Comparison of ENCODE assay signal across 10 cellular contexts in genomic region chr6:87714093-87714809, GRCh38. TPM values are rescaled to one million over a fixed set of nuclear protein-coding genes. Genes with fewer than 3 reads are reported as not detected.
DNase-seq lines count a peak whose midpoint lies in the region; ATAC-seq and TF ChIP-seq lines count a peak whose summit lies in the region.
"Had no signal": no experiment of that assay in that cellular context is flagged by ENCODE, and none has a peak within 500 bp of the region (broad histone marks: within the 10 kb centered on the region; RNA-seq: fewer than 3 reads in every experiment).

No MANE protein-coding gene starts in this region.

- ATAC-seq in GM21381 (IDR thresholded peaks at IDR 0.05; ENCODE audit: unreplicated experiment): peak; percentile 50
- peak; percentile 95 for ATAC-seq in esophagus mucosa
- ATAC-seq in HG03139 (IDR thresholded peaks at IDR 0.05; ENCODE audit: unreplicated experiment): no peak

- CTCF ChIA-PET in GM10248 (lab: Yijun Ruan, JAX): interaction anchor here (1.1 to 4.2 kb wide), 5 partner anchors 9 to 102 kb away, joined by 3 to 21 read pairs (median 3); no protein-coding TSS in a partner anchor

- H3K27me3 Mint-ChIP-seq in CD14-positive monocyte (ENCODE audit: low read depth in 3 of 3): no peaks in the 10 kb centered on the region

- peak overlapping the region; percentile 72 to 96 (median 84) for H3K27ac Mint-ChIP-seq in CD14-positive monocyte

- no peaks in the 10 kb centered on the region for H3K9me3 Mint-ChIP-seq in CD14-positive monocyte

- H3K36me3 Mint-ChIP-seq in CD14-positive monocyte: no peaks in the 10 kb centered on the region

- H3K4me3 Mint-ChIP-seq in CD14-positive monocyte: no peak overlapping the region

- DNase-seq in CD14-positive monocyte (ENCODE audit: low spot score): no peak
- peak; percentile 80 for DNase-seq in NCI-H460 (ENCODE audit: extremely low read depth, low read depth)
- no peak for DNase-seq in GM10248 (ENCODE audit: extremely low spot score)
- no peak for DNase-seq in DMS114 treated with DMSO at 0.1 percent for 48 hours (lab: John Stamatoyannopoulos, UW; ENCODE audit: unreplicated experiment)
- DNase-seq in NCI-H1694 (lab: John Stamatoyannopoulos, UW): no peak
- DNase-seq: NCI-H1694 treated with DMSO at 0.1 percent for 48 hours; stimulated activated naive CD4-positive, alpha-beta T cell treated with Interleukin-2 at 50 U/mL for 16 hours had no signal

- H3K4me1 Mint-ChIP-seq in CD14-positive monocyte: peaks cover 43% of the 10 kb centered on the region

- intact Hi-C loops in CD14-positive monocyte (cut with micrococcal nuclease): no loop called here

- POLR2A ChIA-PET in GM10248 (lab: Yijun Ruan, JAX): no interaction called here

- TF ChIP-seq CTCF in CD14-positive monocyte (IDR thresholded peaks at IDR 0.05): no peak
- no peak for TF ChIP-seq CTCF in GM10248 (IDR thresholded peaks at IDR 0.05; ENCODE audit: control extremely low read depth, extremely low read depth, low read depth, missing control alignments)

RNA-seq across cellular contexts. Expression of gene AKIRIN2, which starts 12.2 kb away (rescaled TPM):
- polyA plus RNA-seq in CD14-positive monocyte: 100 to 1,000 TPM; 102 to 118 TPM
- total RNA-seq in NCI-H460 (2014; rRNA removed; shearing (Covaris generic)): 28.2 and 30.8 TPM in 2 replicates
- polyA plus RNA-seq in NCI-H460 (2014; cell fraction: nucleus; rRNA removed): 17.8 and 18.4 TPM in 2 replicates
- total RNA-seq in esophagus mucosa: 47.7 TPM
